In the genomic region with DNA sequence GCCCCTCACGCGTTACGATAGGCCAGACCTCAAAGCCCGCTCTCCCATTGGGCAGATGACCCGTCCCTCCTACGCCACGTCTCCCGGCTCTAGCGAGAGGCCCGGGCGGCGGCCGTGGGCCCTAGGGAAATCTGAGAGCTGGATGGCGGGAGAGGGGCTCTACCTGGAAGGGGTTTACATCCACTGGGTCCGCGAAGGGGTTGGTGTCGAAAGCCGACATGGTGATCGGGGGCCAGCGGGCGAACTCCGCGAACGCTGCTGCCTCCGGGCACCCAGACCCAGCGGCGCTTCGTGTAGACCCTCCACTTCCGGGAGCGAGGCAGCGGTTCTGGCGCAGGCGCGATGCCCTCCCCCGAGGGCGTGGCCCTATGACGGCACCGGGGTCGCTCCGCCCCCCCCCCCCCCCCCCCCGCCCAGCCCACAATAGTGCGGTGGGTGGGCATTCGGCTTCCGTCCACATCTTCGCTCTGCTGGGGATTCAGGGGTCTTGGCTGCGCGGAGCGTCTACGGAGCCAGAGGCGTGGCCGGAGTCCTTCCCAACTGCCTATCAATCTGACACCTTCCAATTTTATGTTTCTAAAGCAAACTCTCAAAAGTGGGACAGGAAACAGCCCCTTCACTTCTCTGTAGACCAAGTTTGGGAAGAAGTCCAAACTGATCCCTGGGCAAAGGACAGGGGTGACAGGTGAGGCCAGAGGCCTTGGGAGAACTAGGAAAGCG, we compare ENCODE assay signal across 8 cellular contexts. TPM values are rescaled to one million over a fixed set of nuclear protein-coding genes. Genes with fewer than 3 reads are reported as not detected.
DNase-seq lines count a peak whose midpoint lies in the region; ATAC-seq, FAIRE-seq and TF ChIP-seq lines count a peak whose summit lies in the region.

A gene with protein sequence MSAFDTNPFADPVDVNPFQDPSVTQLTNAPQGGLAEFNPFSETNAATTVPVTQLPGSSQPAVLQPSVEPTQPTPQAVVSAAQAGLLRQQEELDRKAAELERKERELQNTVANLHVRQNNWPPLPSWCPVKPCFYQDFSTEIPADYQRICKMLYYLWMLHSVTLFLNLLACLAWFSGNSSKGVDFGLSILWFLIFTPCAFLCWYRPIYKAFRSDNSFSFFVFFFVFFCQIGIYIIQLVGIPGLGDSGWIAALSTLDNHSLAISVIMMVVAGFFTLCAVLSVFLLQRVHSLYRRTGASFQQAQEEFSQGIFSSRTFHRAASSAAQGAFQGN (minus strand): TSS at position 330 of the 720 bp plus-strand sequence. CDS start 110 bp downstream, at position 220.

- H3K27me3 ChIP-seq in HUES48 (ENCODE audit: control insufficient read depth, insufficient read depth, low read length) (no peaks in the 10 kb centered on the region), NT2/D1 (ENCODE audit: insufficient read depth, insufficient read length) (no peaks in the 10 kb centered on the region), H1 (replicated peaks in 1 of 4; ENCODE audit: control insufficient read depth in 3 of 4, extremely low read depth in 1 of 4, insufficient read depth in 3 of 4, low read length in 3 of 4) (no peaks in the 10 kb centered on the region), mesendoderm (ENCODE audit: insufficient read depth, low read length, poor library complexity) (no peaks in the 10 kb centered on the region)

- peaks cover 17% of the 10 kb centered on the region for H3K27me3 Mint-ChIP-seq in Calu3 (ENCODE audit: unreplicated experiment)
- H3K27me3 Mint-ChIP-seq in activated CD8-positive, alpha-beta memory T cell treated with anti-CD3 and anti-CD28 coated beads, Interleukin-2, amount 10 ng/mL, durations not matched to agents 7 days and 5 days: no peaks in the 10 kb centered on the region

- H3K23ac ChIP-seq in H1 (ENCODE audit: insufficient read length) (no peak within 1 kb of the TSS), mesendoderm (ENCODE audit: low read length) (no peak within 1 kb of the TSS)

- POLR2A ChIA-PET in H1 (lab: Charles Lee; ENCODE audit: partially characterized antibody): interaction anchor here (0.6 to 1.8 kb wide), 9 partner anchors 11 to 39 kb away, joined by 3 to 12 read pairs (median 3); a partner anchor contains a TSS

- H3K4me3 Mint-ChIP-seq in Calu3 (ENCODE audit: low read depth, unreplicated experiment): peak within 1 kb of the TSS; percentile 92
- peak within 1 kb of the TSS; percentile 94 for H3K4me3 Mint-ChIP-seq in activated CD8-positive, alpha-beta memory T cell treated with anti-CD3 and anti-CD28 coated beads, Interleukin-2, amount 10 ng/mL, durations not matched to agents 7 days and 5 days

- H3K4me3 ChIP-seq in HUES48 (ENCODE audit: low read depth, low read length) (peak within 1 kb of the TSS; percentile 95), NT2/D1 (ENCODE audit: insufficient read length, low read depth) (peak within 1 kb of the TSS; percentile 93), H1 (ENCODE audit: extremely low read depth in 1 of 4, insufficient read depth in 2 of 4, low read depth in 3 of 4, low read length in 4 of 4) (peak within 1 kb of the TSS; percentile 80 to 98 (median 93)), mesendoderm (ENCODE audit: low read length) (peak within 1 kb of the TSS; percentile 79)

- H3K9me3 ChIP-seq in HUES48 (ENCODE audit: control insufficient read depth, insufficient read depth, low read length): no peaks in the 10 kb centered on the region
- peaks cover 7% of the 10 kb centered on the region for H3K9me3 ChIP-seq in NT2/D1 (ENCODE audit: insufficient read depth, low read length)
- H3K9me3 ChIP-seq in H1 (ENCODE audit: insufficient read depth in 2 of 2, low read depth in 1 of 2, low read length in 1 of 2): no peaks in the 10 kb centered on the region

- peaks cover 0 to 38% of the 10 kb centered on the region in 2 experiments; a peak in 2 of 4 replicates for H3K79me2 ChIP-seq in H1 (ENCODE audit: control insufficient read depth in 1 of 2, insufficient read depth in 2 of 2, low read length in 2 of 2)
- H3K79me2 ChIP-seq in mesendoderm (ENCODE audit: control insufficient read depth, insufficient read depth, low read length): peaks cover 15% of the 10 kb centered on the region

- no peak for TF ChIP-seq RAD21 in H1 (IDR thresholded peaks at IDR 0.05 in 1 of 2, conservative IDR thresholded peaks at IDR 0.05 in 1 of 2; ENCODE audit: low read depth in 2 of 2, low read length in 2 of 2)

- H3K27ac ChIP-seq in HUES48 (ENCODE audit: low read depth, low read length) (peak within 1 kb of the TSS; percentile 94), H1 (ENCODE audit: low read depth, low read length) (peak within 1 kb of the TSS; percentile 92; the same call in 1 of the 2 replicates), mesendoderm (ENCODE audit: low read depth, low read length) (no peak within 1 kb of the TSS)

- no peak for FAIRE-seq in H1 (lab: Jason Lieb, UNC)

- TF ChIP-seq EP300 in H1 (IDR thresholded peaks at IDR 0.05; ENCODE audit: borderline replicate concordance in 1 of 2, low read depth in 2 of 2, low read length in 2 of 2): no peak

- no peak within 1 kb of the TSS for H3K56ac ChIP-seq in H1 (replicated peaks; ENCODE audit: insufficient read length, low read depth, low read length)
- peak within 1 kb of the TSS; percentile 90 for H3K56ac ChIP-seq in mesendoderm (ENCODE audit: low read length)

- H2BK15ac ChIP-seq in H1 (ENCODE audit: low read length) (0 out of 2 replicates have a peak within 1 kb of the TSS, but pooled peaks have one; percentile 12), mesendoderm (replicated peaks; ENCODE audit: low read depth) (no peak within 1 kb of the TSS)

- H3K4me1 ChIP-seq in HUES48 (ENCODE audit: control insufficient read depth, insufficient read depth, low read length) (no peaks in the 10 kb centered on the region), NT2/D1 (ENCODE audit: insufficient read depth, insufficient read length) (peaks cover 2% of the 10 kb centered on the region), H1 (replicated peaks in 1 of 4; ENCODE audit: control insufficient read depth in 3 of 4, insufficient read depth in 4 of 4, low read length in 3 of 4) (peaks cover 0 to 3% (median 0%) of the 10 kb centered on the region in 4 experiments; a peak in 1 of 7 replicates), mesendoderm (ENCODE audit: control insufficient read depth, low read depth, low read length) (peaks cover 2% of the 10 kb centered on the region)

- peaks cover 38% of the 10 kb centered on the region for H3K36me3 Mint-ChIP-seq in Calu3 (ENCODE audit: insufficient read depth, unreplicated experiment)
- H3K36me3 Mint-ChIP-seq in activated CD8-positive, alpha-beta memory T cell treated with anti-CD3 and anti-CD28 coated beads, Interleukin-2, amount 10 ng/mL, durations not matched to agents 7 days and 5 days: peaks cover 25% of the 10 kb centered on the region

- peak within 1 kb of the TSS; percentile 85 to 98 for H3K4me2 ChIP-seq in H1 (ENCODE audit: insufficient read depth in 1 of 2, low read depth in 2 of 2, low read length in 2 of 2)
- peak within 1 kb of the TSS; percentile 43 for H3K4me2 ChIP-seq in mesendoderm (ENCODE audit: low read length)

- H2BK120ac ChIP-seq in H1 (replicated peaks; ENCODE audit: low read depth, low read length) (no peak within 1 kb of the TSS), mesendoderm (ENCODE audit: low read depth, low read length) (no peak within 1 kb of the TSS)

- H2AFZ ChIP-seq in H1 (ENCODE audit: low read length): peak within 1 kb of the TSS; percentile 98

- H4K8ac ChIP-seq in H1 (ENCODE audit: extremely low read depth, insufficient read depth, low read length) (peak within 1 kb of the TSS; percentile 97; the same call in 1 of the 2 replicates), mesendoderm (ENCODE audit: low read depth, low read length) (no peak within 1 kb of the TSS)

- peak within 1 kb of the TSS; percentile 98 for H3K18ac ChIP-seq in H1 (ENCODE audit: extremely low read depth, low read length)
- peak within 1 kb of the TSS; percentile 18 for H3K18ac ChIP-seq in mesendoderm (ENCODE audit: low read length)

- H4K20me1 ChIP-seq in H1 (replicated peaks in 1 of 2; ENCODE audit: control insufficient read depth in 1 of 2, insufficient read depth in 2 of 2, low read length in 2 of 2): peaks cover 0 to 5% of the 10 kb centered on the region in 2 experiments

- CTCF ChIA-PET in Calu3 (lab: Charles Lee) (interaction anchor here (0.5 to 1.2 kb wide), 5 partner anchors 11 to 693 kb away, joined by 3 to 6 read pairs (median 4); no protein-coding TSS in a partner anchor), H1 (lab: Charles Lee; ENCODE audit: partially characterized antibody) (interaction anchor here (0.6 to 2.2 kb wide), 7 partner anchors 9 to 1374 kb away, joined by 3 to 7 read pairs (median 3); a partner anchor contains a TSS)
- CTCF ChIA-PET in activated CD8-positive, alpha-beta memory T cell treated with anti-CD3 and anti-CD28 coated beads, Interleukin-2, amount 10 ng/mL, durations not matched to agents 7 days and 5 days (lab: Charles Lee): interaction anchor here (0.6 to 6.0 kb wide), 6 partner anchors 21 to 105 kb away, joined by 3 to 67 read pairs (median 3); no protein-coding TSS in a partner anchor

- H4K91ac ChIP-seq in H1 (replicated peaks; ENCODE audit: insufficient read length, low read length): no peak within 1 kb of the TSS

- H3K4ac ChIP-seq in H1 (replicated peaks; ENCODE audit: insufficient read length, low read depth, low read length) (no peak within 1 kb of the TSS), mesendoderm (ENCODE audit: low read depth, low read length) (no peak within 1 kb of the TSS)

- H2BK12ac ChIP-seq in H1 (ENCODE audit: low read depth, low read length): peak within 1 kb of the TSS; percentile 94; the same call in 1 of the 2 replicates

- H2BK20ac ChIP-seq in H1 (ENCODE audit: low read length): no peak within 1 kb of the TSS

- peaks cover 2% of the 10 kb centered on the region; the same call in 1 of the 2 replicates for H3K79me1 ChIP-seq in H1 (ENCODE audit: low read depth, low read length)
- peaks cover under 1% of the 10 kb centered on the region for H3K79me1 ChIP-seq in mesendoderm (ENCODE audit: low read length)

- H2AK5ac ChIP-seq in H1 (ENCODE audit: low read depth, low read length): no peak within 1 kb of the TSS
- H2AK5ac ChIP-seq in mesendoderm (ENCODE audit: low read length): no peak within 1 kb of the TSS

- H2BK5ac ChIP-seq in H1 (ENCODE audit: low read depth, low read length): peak within 1 kb of the TSS; percentile 93
- no peak within 1 kb of the TSS for H2BK5ac ChIP-seq in mesendoderm (ENCODE audit: low read length)

- H3K27ac Mint-ChIP-seq in Calu3 (ENCODE audit: unreplicated experiment): peak within 1 kb of the TSS; percentile 89
- H3K27ac Mint-ChIP-seq in activated CD8-positive, alpha-beta memory T cell treated with anti-CD3 and anti-CD28 coated beads, Interleukin-2, amount 10 ng/mL, durations not matched to agents 7 days and 5 days: peak within 1 kb of the TSS; percentile 94

- H4K5ac ChIP-seq in H1 (ENCODE audit: insufficient read length, low read depth, low read length) (peak within 1 kb of the TSS; percentile 91), mesendoderm (ENCODE audit: low read length) (no peak within 1 kb of the TSS)

- H3K14ac ChIP-seq in H1 (ENCODE audit: insufficient read length): no peak within 1 kb of the TSS

- intact Hi-C loops in Calu3 (cut with micrococcal nuclease; ENCODE audit: unreplicated experiment): no loop called here

- ATAC-seq in GM21423 (IDR thresholded peaks at IDR 0.05; ENCODE audit: unreplicated experiment): peak; percentile 68
- ATAC-seq in activated CD8-positive, alpha-beta memory T cell treated with anti-CD3 and anti-CD28 coated beads, Interleukin-2, amount 10 ng/mL, durations not matched to agents 7 days and 5 days: peak; percentile 93

- 1% methylated on average over 11 of the region's 52 CpGs; no CpG with 5 or more reads in 1 of the 2 experiments for WGBS in H1 (ENCODE audit: extremely low coverage in 1 of 2, insufficient coverage in 1 of 2, insufficient read length in 1 of 2, insufficient replicate concordance in 2 of 2, low coverage in 1 of 2, low lambda C conversion rate in 2 of 2, missing lambda C conversion rate in 1 of 2), 2 experiments
- WGBS in mesendoderm (ENCODE audit: extremely low coverage, insufficient coverage, low lambda C conversion rate): no CpG with 5 or more reads among the region's 52 CpGs

- peaks cover 33% of the 10 kb centered on the region for H3K4me1 Mint-ChIP-seq in Calu3 (ENCODE audit: low read depth, unreplicated experiment)
- H3K4me1 Mint-ChIP-seq in activated CD8-positive, alpha-beta memory T cell treated with anti-CD3 and anti-CD28 coated beads, Interleukin-2, amount 10 ng/mL, durations not matched to agents 7 days and 5 days: peaks cover 46% of the 10 kb centered on the region

- H3K9me3 Mint-ChIP-seq in Calu3 (ENCODE audit: low read depth, unreplicated experiment): no peaks in the 10 kb centered on the region
- H3K9me3 Mint-ChIP-seq in activated CD8-positive, alpha-beta memory T cell treated with anti-CD3 and anti-CD28 coated beads, Interleukin-2, amount 10 ng/mL, durations not matched to agents 7 days and 5 days (ENCODE audit: low read depth): no peaks in the 10 kb centered on the region

- H3K9ac ChIP-seq in HUES48 (ENCODE audit: low read depth, low read length) (peak within 1 kb of the TSS; percentile 95), NT2/D1 (ENCODE audit: insufficient read length, low read depth) (peak within 1 kb of the TSS; percentile 93), H1 (replicated peaks in 1 of 4; ENCODE audit: extremely low read depth in 1 of 4, low read depth in 3 of 4, low read length in 3 of 4) (peak within 1 kb of the TSS; percentile 75 to 94 (median 88)), mesendoderm (ENCODE audit: low read length) (peak within 1 kb of the TSS; percentile 82)

- peaks cover 5% of the 10 kb centered on the region; the same call in 1 of the 2 replicates for H3K23me2 ChIP-seq in H1 (ENCODE audit: low read depth, low read length)

- TF ChIP-seq POLR2A in H1 (IDR thresholded peaks at IDR 0.05; ENCODE audit: control extremely low read depth in 1 of 2, low read depth in 2 of 2, low read length in 2 of 2): peak; percentile 81 to 92

- no TSS peak for BruUV-seq in Calu3 (replicated peaks; lab: Mats Ljungman, UMichigan)

- H3K36me3 ChIP-seq in HUES48 (ENCODE audit: control insufficient read depth, insufficient read depth, low read length) (peaks cover 2% of the 10 kb centered on the region; the same call in 1 of the 2 replicates), NT2/D1 (ENCODE audit: insufficient read depth, insufficient read length, low read length) (peaks cover 5% of the 10 kb centered on the region), H1 (ENCODE audit: control insufficient read depth in 2 of 4, insufficient read depth in 4 of 4, low read length in 3 of 4) (no peaks in the 10 kb centered on the region), mesendoderm (ENCODE audit: control insufficient read depth, insufficient read depth, low read length) (no peaks in the 10 kb centered on the region)

- DNase-seq in Calu3: peak; percentile 96
- DNase-seq in NT2/D1 (ENCODE audit: low read depth, low spot score): peak; percentile 94
- DNase-seq in activated CD8-positive, alpha-beta memory T cell treated with anti-CD3 and anti-CD28 coated beads, Interleukin-2, amount 10 ng/mL, durations not matched to agents 7 days and 5 days: peak; percentile 97
- peak; percentile 84 to 96 for DNase-seq in H1 (ENCODE audit: low read depth in 1 of 2, low spot score in 2 of 2)
- peak; percentile 97 for DNase-seq in mesendoderm
- peak; percentile 83 for DNase-seq in stimulated activated CD8-positive, alpha-beta memory T cell treated with anti-CD3 and anti-CD28 coated beads, Interleukin-12 subunit alpha, Interleukin-12 subunit beta, amount 100 ng/mL, for 4 hours (ENCODE audit: low read depth)

- TF ChIP-seq CTCF in Calu3 (IDR thresholded peaks at IDR 0.05; ENCODE audit: unreplicated experiment): no peak
- no peak for TF ChIP-seq CTCF in H1 (IDR thresholded peaks at IDR 0.05; ENCODE audit: control extremely low read depth in 1 of 3, insufficient read depth in 1 of 3, low read depth in 1 of 3, low read length in 3 of 3)

RNA-seq across cellular contexts. Expression of the gene that starts here (rescaled TPM):
- 114 and 115 TPM in 2 replicates for total RNA-seq in Calu3 (2022)
- total RNA-seq in activated CD8-positive, alpha-beta memory T cell treated with anti-CD3 and anti-CD28 coated beads, Interleukin-2, amount 10 ng/mL, durations not matched to agents 7 days and 5 days: 100 to 1,000 TPM; 108 to 115 TPM
- 40.3 and 41.7 TPM in 2 replicates for total RNA-seq in H1 (2021; fragmentation: NEBNext Ultra II Directional; extraction: Animal tissue kit (Norgen Biotek cat#: 25700))
- polyA plus RNA-seq in H1 (2011; rRNA removed): 112 and 131 TPM in 2 replicates
- polyA plus RNA-seq in H1 (2011; cell fraction: cytosol; rRNA removed): 54.5 TPM
- 69.7 TPM for polyA plus RNA-seq in H1 (2011; cell fraction: nucleus; rRNA removed)
- polyA plus RNA-seq in H1 (2012, experiment 1 of 2): 32.4 to 42.6 TPM (median 38.6 TPM) in 4 replicates
- polyA plus RNA-seq in H1 (2012, experiment 2 of 2): 42.5 TPM
- polyA plus RNA-seq in H1 (2013, experiment 1 of 2): 49.4 TPM
- polyA plus RNA-seq in H1 (2013, experiment 2 of 2): 59.2 TPM
- polyA minus RNA-seq in H1 (2011; rRNA and poly(A)+ RNA removed): 83.8 and 86.8 TPM in 2 replicates
- 39.1 TPM for polyA minus RNA-seq in H1 (2011; cell fraction: cytosol; rRNA and poly(A)+ RNA removed)
- polyA minus RNA-seq in H1 (2011; cell fraction: nucleus; rRNA and poly(A)+ RNA removed): 29.2 TPM
- 36.0 TPM for polyA plus RNA-seq in mesendoderm (2013, experiment 1 of 2)
- 32.5 TPM for polyA plus RNA-seq in mesendoderm (2013, experiment 2 of 2)
